1 cellular context compared by ENCODE assay signal in the genomic region with DNA sequence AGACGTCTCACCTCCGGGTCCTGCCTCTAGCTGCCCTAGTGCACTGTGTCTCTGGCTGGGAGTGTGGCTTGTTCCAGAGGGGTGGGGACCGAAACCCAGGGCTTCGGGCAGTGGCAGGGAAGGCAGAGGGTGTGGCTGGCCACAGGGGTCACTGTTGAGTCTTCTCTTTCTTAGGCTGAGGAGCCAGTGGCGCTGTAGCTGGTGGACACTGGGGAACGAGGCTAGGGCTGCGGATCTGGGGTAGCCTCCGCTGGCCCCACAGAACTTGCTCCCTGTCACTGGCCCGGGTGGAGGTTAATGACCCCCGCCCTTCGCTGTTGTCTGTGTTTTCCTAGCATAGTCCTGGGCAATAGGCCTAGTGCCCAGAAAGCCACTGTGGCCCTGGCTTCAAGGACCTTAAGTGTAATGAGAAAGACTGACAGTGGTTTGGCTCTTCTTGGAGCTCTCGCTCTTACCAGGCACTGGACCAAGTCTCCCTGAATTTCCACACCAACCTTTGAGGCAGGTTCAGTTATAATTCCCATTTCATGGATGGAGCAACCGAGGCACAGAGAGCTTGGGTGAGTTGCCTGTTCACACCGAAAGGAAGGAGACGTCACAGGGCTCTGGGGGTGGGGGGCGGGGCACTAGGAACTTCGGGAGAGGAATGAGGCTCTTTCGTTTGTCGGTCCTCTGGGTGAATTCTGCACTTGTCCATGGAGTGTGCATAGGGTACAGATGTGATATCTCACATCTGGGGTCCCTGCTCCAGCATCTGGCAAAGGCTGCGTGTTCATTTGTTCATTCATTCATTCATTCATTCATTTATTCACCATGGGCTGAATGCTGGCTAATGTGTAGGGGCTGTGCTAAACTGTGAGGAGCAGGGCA.
TF ChIP-seq lines count a peak whose summit lies in the region.

No MANE protein-coding gene starts in this region.

TF ChIP-seq in K562, 482 proteins besides CTCF, POLR2A, EP300 and RAD21 (continued from another document and continues in another):
- no peak for TF ChIP-seq ZNF280A (IDR thresholded peaks at IDR 0.05; ENCODE audit: low read depth, partially characterized antibody)
- no peak for TF ChIP-seq CHD1 (IDR thresholded peaks at IDR 0.05; ENCODE audit: low read length)
- no peak for TF ChIP-seq NUFIP1 (IDR thresholded peaks at IDR 0.05; ENCODE audit: partially characterized antibody)
- peak; percentile 71 for TF ChIP-seq RBM25 (IDR thresholded peaks at IDR 0.05; ENCODE audit: low read depth, low read length, severe bottlenecking)
- peak; percentile 26; the same call in 1 of the 2 replicates for TF ChIP-seq JUND (IDR thresholded peaks at IDR 0.05; ENCODE audit: borderline replicate concordance, low read depth, low read length)
- TF ChIP-seq JUND (tag; IDR thresholded peaks at IDR 0.05; ENCODE audit: borderline replicate concordance, low read depth, low read length) = no peak; the same call in 2 of the 3 replicates
- no peak for TF ChIP-seq ZNF12 (CRISPR knock-in tag; IDR thresholded peaks at IDR 0.05)
- TF ChIP-seq XRCC3 (IDR thresholded peaks at IDR 0.05) = no peak
- TF ChIP-seq CREB1 (IDR thresholded peaks at IDR 0.05) = 0 out of 2 replicates have a peak, but pooled peaks have one; percentile 18
- no peak for TF ChIP-seq CREB1 (CRISPR knock-in tag; IDR thresholded peaks at IDR 0.05)
- TF ChIP-seq CTCFL (IDR thresholded peaks at IDR 0.05; ENCODE audit: borderline replicate concordance, insufficient read depth, low read depth, low read length, poor library complexity, severe bottlenecking) = no peak
- TF ChIP-seq POLR2AphosphoS2 (IDR thresholded peaks at IDR 0.05; ENCODE audit: low read length) = no peak
- TF ChIP-seq ZBED1 (IDR thresholded peaks at IDR 0.05) = no peak
- TF ChIP-seq RBM39 (optimal IDR thresholded peaks at IDR 0.05; ENCODE audit: low read depth, low read length) = no peak
- no peak; the same call in 1 of the 2 replicates for TF ChIP-seq FOSL1 (tag; conservative IDR thresholded peaks at IDR 0.05)
- TF ChIP-seq ZNF239 (CRISPR knock-in tag; IDR thresholded peaks at IDR 0.05) = no peak
- peak; percentile 47; the same call in 1 of the 2 replicates for TF ChIP-seq TFAP4 (CRISPR knock-in tag; IDR thresholded peaks at IDR 0.05; ENCODE audit: borderline replicate concordance)
- no peak for TF ChIP-seq GMEB1 (CRISPR knock-in tag; IDR thresholded peaks at IDR 0.05)
- TF ChIP-seq HMGN3 (IDR thresholded peaks at IDR 0.05; ENCODE audit: borderline replicate concordance, extremely low read depth, insufficient read length, low read depth, low read length) = no peak
- TF ChIP-seq E2F6 (IDR thresholded peaks at IDR 0.05; ENCODE audit: borderline replicate concordance in 1 of 2, extremely low read depth in 1 of 2, insufficient read depth in 1 of 2, insufficient read length in 1 of 2, low read depth in 1 of 2, low read length in 1 of 2, poor library complexity in 1 of 2, severe bottlenecking in 1 of 2) = no peak
- TF ChIP-seq ZNF780A (CRISPR knock-in tag; IDR thresholded peaks at IDR 0.05) = no peak
- no peak for TF ChIP-seq ZBTB8A (IDR thresholded peaks at IDR 0.05; ENCODE audit: partially characterized antibody)
- TF ChIP-seq ZNF583 (CRISPR knock-in tag; IDR thresholded peaks at IDR 0.05) = no peak
- TF ChIP-seq RB1 (IDR thresholded peaks at IDR 0.05; ENCODE audit: low read depth) = peak; percentile 30; the same call in 1 of the 2 replicates
- no peak for TF ChIP-seq TAL1 (IDR thresholded peaks at IDR 0.05)
- TF ChIP-seq TFAM (CRISPR knock-in tag; conservative IDR thresholded peaks at IDR 0.05) = no peak
- TF ChIP-seq, protein P1, sequence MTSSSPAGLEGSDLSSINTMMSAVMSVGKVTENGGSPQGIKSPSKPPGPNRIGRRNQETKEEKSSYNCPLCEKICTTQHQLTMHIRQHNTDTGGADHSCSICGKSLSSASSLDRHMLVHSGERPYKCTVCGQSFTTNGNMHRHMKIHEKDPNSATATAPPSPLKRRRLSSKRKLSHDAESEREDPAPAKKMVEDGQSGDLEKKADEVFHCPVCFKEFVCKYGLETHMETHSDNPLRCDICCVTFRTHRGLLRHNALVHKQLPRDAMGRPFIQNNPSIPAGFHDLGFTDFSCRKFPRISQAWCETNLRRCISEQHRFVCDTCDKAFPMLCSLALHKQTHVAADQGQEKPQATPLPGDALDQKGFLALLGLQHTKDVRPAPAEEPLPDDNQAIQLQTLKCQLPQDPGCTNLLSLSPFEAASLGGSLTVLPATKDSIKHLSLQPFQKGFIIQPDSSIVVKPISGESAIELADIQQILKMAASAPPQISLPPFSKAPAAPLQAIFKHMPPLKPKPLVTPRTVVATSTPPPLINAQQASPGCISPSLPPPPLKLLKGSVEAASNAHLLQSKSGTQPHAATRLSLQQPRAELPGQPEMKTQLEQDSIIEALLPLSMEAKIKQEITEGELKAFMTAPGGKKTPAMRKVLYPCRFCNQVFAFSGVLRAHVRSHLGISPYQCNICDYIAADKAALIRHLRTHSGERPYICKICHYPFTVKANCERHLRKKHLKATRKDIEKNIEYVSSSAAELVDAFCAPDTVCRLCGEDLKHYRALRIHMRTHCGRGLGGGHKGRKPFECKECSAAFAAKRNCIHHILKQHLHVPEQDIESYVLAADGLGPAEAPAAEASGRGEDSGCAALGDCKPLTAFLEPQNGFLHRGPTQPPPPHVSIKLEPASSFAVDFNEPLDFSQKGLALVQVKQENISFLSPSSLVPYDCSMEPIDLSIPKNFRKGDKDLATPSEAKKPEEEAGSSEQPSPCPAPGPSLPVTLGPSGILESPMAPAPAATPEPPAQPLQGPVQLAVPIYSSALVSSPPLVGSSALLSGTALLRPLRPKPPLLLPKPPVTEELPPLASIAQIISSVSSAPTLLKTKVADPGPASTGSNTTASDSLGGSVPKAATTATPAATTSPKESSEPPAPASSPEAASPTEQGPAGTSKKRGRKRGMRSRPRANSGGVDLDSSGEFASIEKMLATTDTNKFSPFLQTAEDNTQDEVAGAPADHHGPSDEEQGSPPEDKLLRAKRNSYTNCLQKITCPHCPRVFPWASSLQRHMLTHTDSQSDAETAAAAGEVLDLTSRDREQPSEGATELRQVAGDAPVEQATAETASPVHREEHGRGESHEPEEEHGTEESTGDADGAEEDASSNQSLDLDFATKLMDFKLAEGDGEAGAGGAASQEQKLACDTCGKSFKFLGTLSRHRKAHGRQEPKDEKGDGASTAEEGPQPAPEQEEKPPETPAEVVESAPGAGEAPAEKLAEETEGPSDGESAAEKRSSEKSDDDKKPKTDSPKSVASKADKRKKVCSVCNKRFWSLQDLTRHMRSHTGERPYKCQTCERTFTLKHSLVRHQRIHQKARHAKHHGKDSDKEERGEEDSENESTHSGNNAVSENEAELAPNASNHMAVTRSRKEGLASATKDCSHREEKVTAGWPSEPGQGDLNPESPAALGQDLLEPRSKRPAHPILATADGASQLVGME (CRISPR knock-in tag; IDR thresholded peaks at IDR 0.05) = no peak
- TF ChIP-seq MCM5 (IDR thresholded peaks at IDR 0.05; ENCODE audit: low read depth) = no peak
- TF ChIP-seq, protein P2, sequence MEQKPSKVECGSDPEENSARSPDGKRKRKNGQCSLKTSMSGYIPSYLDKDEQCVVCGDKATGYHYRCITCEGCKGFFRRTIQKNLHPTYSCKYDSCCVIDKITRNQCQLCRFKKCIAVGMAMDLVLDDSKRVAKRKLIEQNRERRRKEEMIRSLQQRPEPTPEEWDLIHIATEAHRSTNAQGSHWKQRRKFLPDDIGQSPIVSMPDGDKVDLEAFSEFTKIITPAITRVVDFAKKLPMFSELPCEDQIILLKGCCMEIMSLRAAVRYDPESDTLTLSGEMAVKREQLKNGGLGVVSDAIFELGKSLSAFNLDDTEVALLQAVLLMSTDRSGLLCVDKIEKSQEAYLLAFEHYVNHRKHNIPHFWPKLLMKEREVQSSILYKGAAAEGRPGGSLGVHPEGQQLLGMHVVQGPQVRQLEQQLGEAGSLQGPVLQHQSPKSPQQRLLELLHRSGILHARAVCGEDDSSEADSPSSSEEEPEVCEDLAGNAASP (IDR thresholded peaks at IDR 0.05) = no peak
- TF ChIP-seq, protein P3, sequence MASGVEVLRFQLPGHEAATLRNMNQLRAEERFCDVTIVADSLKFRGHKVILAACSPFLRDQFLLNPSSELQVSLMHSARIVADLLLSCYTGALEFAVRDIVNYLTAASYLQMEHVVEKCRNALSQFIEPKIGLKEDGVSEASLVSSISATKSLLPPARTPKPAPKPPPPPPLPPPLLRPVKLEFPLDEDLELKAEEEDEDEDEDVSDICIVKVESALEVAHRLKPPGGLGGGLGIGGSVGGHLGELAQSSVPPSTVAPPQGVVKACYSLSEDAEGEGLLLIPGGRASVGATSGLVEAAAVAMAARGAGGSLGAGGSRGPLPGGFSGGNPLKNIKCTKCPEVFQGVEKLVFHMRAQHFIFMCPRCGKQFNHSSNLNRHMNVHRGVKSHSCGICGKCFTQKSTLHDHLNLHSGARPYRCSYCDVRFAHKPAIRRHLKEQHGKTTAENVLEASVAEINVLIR (CRISPR knock-in tag; IDR thresholded peaks at IDR 0.05) = no peak
- TF ChIP-seq ZNF175 (CRISPR knock-in tag; IDR thresholded peaks at IDR 0.05; ENCODE audit: low read depth) = no peak
- no peak for TF ChIP-seq ELF1 (tag; IDR thresholded peaks at IDR 0.05)
- TF ChIP-seq TRIM28 (IDR thresholded peaks at IDR 0.05) = 0 out of 2 replicates have a peak, but pooled peaks have one; percentile 27
- TF ChIP-seq ZSCAN32 (CRISPR knock-in tag; IDR thresholded peaks at IDR 0.05) = no peak
- TF ChIP-seq CBX1 (IDR thresholded peaks at IDR 0.05; ENCODE audit: low read depth) = 0 out of 2 replicates have a peak, but pooled peaks have one; percentile 57
- TF ChIP-seq HLTF (IDR thresholded peaks at IDR 0.05) = no peak
- TF ChIP-seq HDAC1 (IDR thresholded peaks at IDR 0.05) = 0 out of 4 replicates have a peak, but pooled peaks of 1 of the 2 experiments have one; percentile 31
